ENCODE assay signal across 13 cellular contexts in genomic region chr18:57898506-57899124, GRCh38.
A peak's percentile ranks its signal among the peaks of the same experiment; 100 is the strongest.
DNase-seq lines count a peak whose midpoint lies in the region; ATAC-seq and TF ChIP-seq lines count a peak whose summit lies in the region.
"Had no signal": no experiment of that assay in that cellular context is flagged by ENCODE, and none has a peak within 500 bp of the region (broad histone marks: within the 10 kb centered on the region; RNA-seq: fewer than 3 reads in every experiment).

No MANE protein-coding gene starts in this region.

- H3K36me3 Mint-ChIP-seq in nephron progenitor cell (ENCODE audit: low read depth) = no peaks in the 10 kb centered on the region

- DNase-seq in NCI-H2227 (lab: John Stamatoyannopoulos, UW; ENCODE audit: unreplicated experiment) (peak; percentile 43), NCI-H2227 treated with DMSO at 0.1 percent for 48 hours (lab: John Stamatoyannopoulos, UW) (no peak), NCI-H146 treated with DMSO at 0.1 percent for 48 hours (lab: John Stamatoyannopoulos, UW; ENCODE audit: unreplicated experiment) (peak; percentile 85), amniotic epithelial cell (ENCODE audit: low read depth) (peak; percentile 78), nephron progenitor cell (no peak), COR-L47 (lab: John Stamatoyannopoulos, UW) (no peak), mucosa of gallbladder (ENCODE audit: low spot score) (no peak)
- DNase-seq: activated T-cell treated with anti-CD3 and anti-CD28 coated beads, Interleukin-2, amount 50 U/mL, for 24 hours; dorsolateral prefrontal cortex; NCI-H82; T-helper 9 cell had no signal

- H3K9me3 Mint-ChIP-seq in nephron progenitor cell = no peaks in the 10 kb centered on the region
- H3K9me3 Mint-ChIP-seq: activated T-cell treated with anti-CD3 and anti-CD28 coated beads, Interleukin-2, amount 50 U/mL, for 24 hours had no signal

- H3K27me3 Mint-ChIP-seq in nephron progenitor cell (ENCODE audit: low read depth, poor library complexity) = peaks cover 10% of the 10 kb centered on the region

- TF ChIP-seq CTCF in nephron progenitor cell (IDR thresholded peaks at IDR 0.05) = no peak

- ATAC-seq in GM18907 (IDR thresholded peaks at IDR 0.05; ENCODE audit: unreplicated experiment) = no peak

- no peak overlapping the region for H3K4me3 Mint-ChIP-seq in nephron progenitor cell
- H3K4me3 Mint-ChIP-seq: activated T-cell treated with anti-CD3 and anti-CD28 coated beads, Interleukin-2, amount 50 U/mL, for 24 hours; B cell had no signal

- H3K4me1 Mint-ChIP-seq in nephron progenitor cell = no peaks in the 10 kb centered on the region
- H3K4me1 Mint-ChIP-seq: B cell had no signal

- H3K27ac Mint-ChIP-seq in nephron progenitor cell = peak overlapping the region; percentile 74
- H3K27ac Mint-ChIP-seq: activated T-cell treated with anti-CD3 and anti-CD28 coated beads, Interleukin-2, amount 50 U/mL, for 24 hours; B cell had no signal

Comparison
In these comparisons a context has a peak if more than half of its experiments do, and no peak if none do; other contexts are left out.
1. DNase-seq: peak in NCI-H2227 (single experiment), NCI-H146 treated with DMSO at 0.1 percent for 48 hours (single experiment) and amniotic epithelial cell (single experiment); none in NCI-H2227 treated with DMSO at 0.1 percent for 48 hours (single experiment), nephron progenitor cell (single experiment), COR-L47 (single experiment) and mucosa of gallbladder (single experiment).